21 cellular contexts compared by ENCODE assay signal in the genomic region with DNA sequence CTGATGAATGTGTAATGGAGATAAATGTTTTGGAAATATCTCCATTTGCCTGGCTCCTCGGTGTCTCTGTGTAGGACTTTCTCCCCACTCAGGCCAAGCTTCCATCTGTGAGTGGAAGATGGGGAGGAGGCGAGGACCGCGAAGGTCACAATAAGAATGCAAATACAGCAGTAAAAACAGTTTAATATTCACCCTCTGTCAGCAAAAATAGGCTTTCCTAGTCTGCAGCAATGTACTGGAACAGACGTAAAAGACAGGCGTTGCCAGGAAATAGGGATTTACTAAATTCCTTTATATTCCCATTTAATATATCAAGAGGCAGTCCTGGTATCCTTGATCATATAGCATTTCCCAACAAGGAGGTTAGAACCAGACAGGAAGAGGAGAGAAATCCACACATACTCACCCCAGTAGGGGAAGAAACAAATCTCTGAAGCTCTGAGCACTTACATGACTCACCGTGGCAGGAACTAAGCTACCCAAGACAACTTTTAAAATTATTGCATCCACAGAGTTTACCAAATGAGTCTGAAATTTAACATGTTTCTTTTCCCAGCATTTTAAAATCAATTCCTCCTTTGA.
DNase-seq lines count a peak whose midpoint lies in the region; ATAC-seq, FAIRE-seq and TF ChIP-seq lines count a peak whose summit lies in the region.
"Had no signal": no experiment of that assay in that cellular context is flagged by ENCODE, and none has a peak within 500 bp of the region (broad histone marks: within the 10 kb centered on the region; RNA-seq: fewer than 3 reads in every experiment).

No MANE protein-coding gene starts in this region.

- TF ChIP-seq CTCF in foreskin fibroblast (IDR thresholded peaks at IDR 0.05; ENCODE audit: low read depth, low read length), result no peak

- H3K4me3 ChIP-seq in GM23248, result no peak overlapping the region
- H3K4me3 ChIP-seq in adipocyte (ENCODE audit: low read length), result no peak overlapping the region
- H3K4me3 ChIP-seq in foreskin fibroblast (ENCODE audit: low read depth in 1 of 2, low read length in 2 of 2), result no peak overlapping the region
- H3K4me3 ChIP-seq in small intestine (ENCODE audit: low read depth in 1 of 2, low read length in 2 of 2), result no peak overlapping the region
- H3K4me3 ChIP-seq: thoracic aorta had no signal

- WGBS in GM23248 (ENCODE audit: low coverage in 1 of 2, low lambda C conversion rate in 2 of 2, missing lambda C conversion rate in 2 of 2), 2 experiments, result 43 to 52% methylated on average over 7 of the region's 7 CpGs
- 79 to 92% (median 91%) methylated on average over 7 of the region's 7 CpGs for WGBS in small intestine, 3 donors

- no peaks in the 10 kb centered on the region for H3K9me2 ChIP-seq in GM23248 (ENCODE audit: insufficient read depth)

- peak; percentile 36 for DNase-seq in GM23248
- peak; percentile 51 for DNase-seq in adipocyte (ENCODE audit: low read depth)
- DNase-seq in foreskin fibroblast, result peak; percentile 35 to 45
- DNase-seq in stromal cell of bone marrow (ENCODE audit: low read depth), result peak; percentile 71
- no peak for DNase-seq in KBM-7
- DNase-seq in small intestine, result no peak
- DNase-seq: activated naive CD8-positive, alpha-beta T cell treated with anti-CD3 and anti-CD28 coated beads, Interleukin-2, amount 50 U/mL, for 24 hours; CD4-positive, alpha-beta T cell; cerebellar nuclear complex; DMS79 treated with DMSO at 0.1 percent for 48 hours; glutamatergic neuron; NCI-H1417 treated with DMSO at 0.1 percent for 48 hours; NCI-H2227 treated with DMSO at 0.1 percent for 48 hours; NK-92 treated with Interleukin-12 subunit alpha and Interleukin-12 subunit beta, amount 100 ng/mL, for 24 hours; retina; stimulated activated CD4-positive, alpha-beta T cell treated with anti-CD3 and anti-CD28 coated beads, Interleukin-2, amount 100 ng/mL, for 48 hours; T-helper 17 cell had no signal

- ATAC-seq in GM21515 (IDR thresholded peaks at IDR 0.05; ENCODE audit: unreplicated experiment), result no peak
- ATAC-seq: activated naive CD8-positive, alpha-beta T cell treated with anti-CD3 and anti-CD28 coated beads, Interleukin-2, amount 50 U/mL, for 24 hours; activated T-helper 17 cell treated with anti-CD3 and anti-CD28 coated beads, Interleukin-2, amount 50 U/mL, for 72 hours; T-helper 17 cell had no signal

- no peak overlapping the region for H2AFZ ChIP-seq in GM23248

- H3K4me1 ChIP-seq in GM23248 (ENCODE audit: insufficient read depth) (no peaks in the 10 kb centered on the region), adipocyte (ENCODE audit: control insufficient read depth, insufficient read depth, low read length) (peaks cover 3% of the 10 kb centered on the region), small intestine (ENCODE audit: control insufficient read depth in 2 of 2, insufficient read depth in 1 of 2, low read depth in 1 of 2, low read length in 1 of 2) (no peaks in the 10 kb centered on the region)

- in situ Hi-C loops in GM23248 (cut with MboI), result no loop called here
- in situ Hi-C loops in KBM-7 (cut with MboI; ENCODE audit: low pct_unique_long_range_greater_than_20kb, low sequenced_read_pairs), result no loop called here

- H3K9me3 ChIP-seq in GM23248 (ENCODE audit: low read depth), result no peaks in the 10 kb centered on the region
- H3K9me3 ChIP-seq in adipocyte (ENCODE audit: control insufficient read depth, low read length), result no peaks in the 10 kb centered on the region
- peaks cover 1% of the 10 kb centered on the region for H3K9me3 ChIP-seq in small intestine (ENCODE audit: control insufficient read depth, low read depth)
- H3K9me3 ChIP-seq: thoracic aorta had no signal

- H3F3A ChIP-seq in GM23248 (ENCODE audit: insufficient read depth), result no peaks in the 10 kb centered on the region

- H4K20me1 ChIP-seq in GM23248 (ENCODE audit: insufficient read depth), result no peaks in the 10 kb centered on the region

- no peak overlapping the region for H3K4me2 ChIP-seq in GM23248 (ENCODE audit: unreplicated experiment)

- H3K79me2 ChIP-seq in GM23248 (ENCODE audit: insufficient read depth), result no peaks in the 10 kb centered on the region

- H3K27me3 ChIP-seq in GM23248 (replicated peaks; ENCODE audit: insufficient read depth) (no peaks in the 10 kb centered on the region), adipocyte (replicated peaks; ENCODE audit: control insufficient read depth, insufficient read depth, low read length) (no peaks in the 10 kb centered on the region), small intestine (ENCODE audit: control insufficient read depth in 2 of 2, insufficient read depth in 2 of 2, low read length in 2 of 2) (no peaks in the 10 kb centered on the region)

- no peak for FAIRE-seq in small intestine (lab: Jason Lieb, UNC)
- FAIRE-seq: islet of Langerhans had no signal

- no peak overlapping the region for H3K9ac ChIP-seq in GM23248
- H3K9ac ChIP-seq in adipocyte (ENCODE audit: low read length), result no peak overlapping the region

- H3K27ac ChIP-seq in GM23248 (no peak overlapping the region), small intestine (ENCODE audit: low read depth in 1 of 2, low read length in 1 of 2) (no peak overlapping the region)
- H3K27ac ChIP-seq: thoracic aorta had no signal

- H3K36me3 ChIP-seq in GM23248 (ENCODE audit: low read depth), result no peaks in the 10 kb centered on the region
- H3K36me3 ChIP-seq in adipocyte (ENCODE audit: control insufficient read depth, insufficient read depth, low read length, severe bottlenecking), result no peaks in the 10 kb centered on the region
- no peaks in the 10 kb centered on the region for H3K36me3 ChIP-seq in small intestine (ENCODE audit: control insufficient read depth in 2 of 2, insufficient read depth in 2 of 2, low read length in 2 of 2)
- H3K36me3 ChIP-seq: thoracic aorta had no signal

Comparison
In these comparisons a context has a peak if more than half of its experiments do, and no peak if none do; other contexts are left out.
1. DNase-seq: peak in GM23248 (single experiment), adipocyte (single experiment), foreskin fibroblast (2 of 2) and stromal cell of bone marrow (single experiment); none in KBM-7 (single experiment) and small intestine (single experiment).